In the genomic region with DNA sequence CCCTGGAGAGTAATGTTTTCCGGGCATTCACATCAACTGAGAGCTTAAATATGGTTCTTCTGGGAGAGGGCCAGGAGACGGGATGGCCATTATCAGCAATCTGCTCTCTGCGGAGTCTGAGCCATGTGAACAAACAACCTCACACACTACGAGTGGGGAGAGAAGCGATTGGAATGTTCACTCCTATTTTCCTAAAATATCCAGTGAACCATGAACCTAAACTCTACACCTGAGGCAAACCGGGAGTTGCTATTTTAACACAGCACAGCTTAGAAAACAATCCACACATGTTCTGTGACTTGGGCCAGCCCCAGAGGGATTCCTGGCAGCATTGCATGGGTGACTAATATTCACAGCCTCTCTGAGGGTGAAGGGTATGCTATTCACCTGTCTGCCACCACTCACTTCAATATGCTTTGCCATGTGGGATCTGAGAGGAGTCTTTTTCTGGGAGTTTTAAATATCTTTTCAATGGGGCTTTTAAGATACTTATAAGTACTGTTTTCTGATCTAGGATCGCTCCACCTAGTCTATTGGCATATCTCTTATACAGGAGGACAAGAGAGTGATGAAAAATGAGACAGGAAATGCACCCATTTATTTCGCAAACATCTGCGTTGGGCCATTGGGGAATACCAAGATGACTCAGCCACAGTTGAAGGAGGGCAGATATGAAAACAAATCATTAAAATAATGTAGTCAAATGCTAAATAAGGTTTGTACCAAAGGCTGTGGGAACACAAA, we compare ENCODE assay signal across 7 cellular contexts.
DNase-seq lines count a peak whose midpoint lies in the region; ATAC-seq, FAIRE-seq and TF ChIP-seq lines count a peak whose summit lies in the region.

No MANE protein-coding gene starts in this region.

- peak overlapping the region in 1 of 2 experiments; percentile 30 for H3K18ac ChIP-seq in mesenchymal stem cell (ENCODE audit: low read depth in 1 of 2, low read length in 2 of 2)

- H2BK15ac ChIP-seq in mesenchymal stem cell (ENCODE audit: low read depth, poor library complexity, severe bottlenecking) = no peak overlapping the region

- no peak overlapping the region for H4K8ac ChIP-seq in mesenchymal stem cell (ENCODE audit: low read length)

- TF ChIP-seq RAD21 in K562 (CRISPR knock-in tag; conservative IDR thresholded peaks at IDR 0.05 in 1 of 2, IDR thresholded peaks at IDR 0.05 in 1 of 2) = no peak

- H2AFZ ChIP-seq in K562 (ENCODE audit: low read depth, low read length) = no peak overlapping the region
- H2AFZ ChIP-seq in mesenchymal stem cell (ENCODE audit: low read depth, low read length) = no peak overlapping the region

- TF ChIP-seq EP300 in K562 (IDR thresholded peaks at IDR 0.05; ENCODE audit: low read length) = no peak

- no peak overlapping the region for H4K91ac ChIP-seq in mesenchymal stem cell (ENCODE audit: low read length)

- H3K27ac ChIP-seq in K562 (ENCODE audit: extremely low read depth, low read depth, low read length) (no peak overlapping the region), mesenchymal stem cell (ENCODE audit: low read length, poor library complexity, severe bottlenecking) (peak overlapping the region; percentile 45)

- H2BK120ac ChIP-seq in mesenchymal stem cell (ENCODE audit: low read depth, low read length) = no peak overlapping the region

- H2AK5ac ChIP-seq in mesenchymal stem cell (ENCODE audit: low read length, severe bottlenecking) = no peak overlapping the region

- TF ChIP-seq POLR2A in K562 (conservative IDR thresholded peaks at IDR 0.05) = no peak

- TF ChIP-seq CTCF in GM13976 (IDR thresholded peaks at IDR 0.05; ENCODE audit: borderline replicate concordance, control extremely low read depth, extremely low read depth, insufficient read depth, missing control alignments) (no peak), K562 (IDR thresholded peaks at IDR 0.05 in 2 of 3, conservative IDR thresholded peaks at IDR 0.05 in 1 of 3; ENCODE audit: insufficient read depth in 2 of 3, low read depth in 1 of 3, low read length in 3 of 3) (no peak)

- no peak overlapping the region for H3K14ac ChIP-seq in mesenchymal stem cell (ENCODE audit: low read length in 2 of 2)

- H3K4me3 ChIP-seq in K562 (no peak overlapping the region), mesenchymal stem cell (ENCODE audit: insufficient read depth in 1 of 2, low read depth in 1 of 2, low read length in 2 of 2) (no peak overlapping the region)

- H3K36me3 ChIP-seq in K562 (ENCODE audit: control insufficient read depth, insufficient read depth, low read length) (no peaks in the 10 kb centered on the region), mesenchymal stem cell (ENCODE audit: control insufficient read depth in 1 of 2, insufficient read depth in 2 of 2, low read depth in 1 of 2, low read length in 2 of 2) (no peaks in the 10 kb centered on the region)

- no peak overlapping the region for H3K9ac ChIP-seq in K562 (ENCODE audit: insufficient read depth in 1 of 2, low read depth in 2 of 2, low read length in 2 of 2)
- no peak overlapping the region for H3K9ac ChIP-seq in mesenchymal stem cell (ENCODE audit: low read length)

- intact Hi-C loops in K562 (cut with micrococcal nuclease) = no loop called here

- DNase-seq in GM13976 (ENCODE audit: low spot score) = peak; percentile 20
- peak; percentile 35 for DNase-seq in MV-4-11 (lab: John Stamatoyannopoulos, UW)
- no peak for DNase-seq in K562 (ENCODE audit: extremely low read depth in 1 of 4, low spot score in 3 of 4)
- DNase-seq in mesenchymal stem cell = peak; percentile 76
- DNase-seq in central memory CD4-positive, alpha-beta T cell = no peak

- ATAC-seq in GM21786 (IDR thresholded peaks at IDR 0.05; ENCODE audit: unreplicated experiment) (peak; percentile 75), K562 (no peak), HG03565 (IDR thresholded peaks at IDR 0.05; ENCODE audit: unreplicated experiment) (no peak)

- no peaks in the 10 kb centered on the region for H3K79me1 ChIP-seq in mesenchymal stem cell (replicated peaks; ENCODE audit: low read length, poor library complexity, severe bottlenecking)

- POLR2A ChIA-PET in K562 (lab: Yijun Ruan, JAX) = no interaction called here

- H3K4me1 ChIP-seq in K562 (replicated peaks in 1 of 2; ENCODE audit: control insufficient read depth in 2 of 2, insufficient read depth in 2 of 2, low read length in 2 of 2) (no peaks in the 10 kb centered on the region), mesenchymal stem cell (ENCODE audit: control insufficient read depth, insufficient read depth, low read depth, low read length) (peaks cover 12% of the 10 kb centered on the region)

- in situ Hi-C loops in GM13976 (cut with MboI; ENCODE audit: low sequenced_read_pairs, unreplicated experiment) = no loop called here
- in situ Hi-C loops in K562 (cut with MboI) = no loop called here

- H3K23ac ChIP-seq in mesenchymal stem cell (ENCODE audit: low read length in 2 of 2) = no peak overlapping the region

- H2BK12ac ChIP-seq in mesenchymal stem cell (ENCODE audit: low read length in 2 of 2) = no peak overlapping the region

- WGBS in K562 (ENCODE audit: insufficient coverage, low coverage, missing lambda C conversion rate) = 0% methylated on average over 8 of the region's 9 CpGs
- 72% methylated on average over 9 of the region's 9 CpGs for WGBS in mesenchymal stem cell

- H3K9me1 ChIP-seq in K562 (ENCODE audit: control insufficient read depth, insufficient read depth, low read length) = no peaks in the 10 kb centered on the region

- H3K4ac ChIP-seq in mesenchymal stem cell (ENCODE audit: low read depth in 1 of 2, low read length in 2 of 2) = no peak overlapping the region

- peaks cover 0 to 22% of the 10 kb centered on the region in 2 experiments; a peak in 4 of 5 replicates for H3K27me3 ChIP-seq in K562 (ENCODE audit: control insufficient read depth in 2 of 2, insufficient read depth in 2 of 2, low read length in 2 of 2)
- H3K27me3 ChIP-seq in mesenchymal stem cell (ENCODE audit: control insufficient read depth in 1 of 2, insufficient read depth in 1 of 2, low read length in 2 of 2) = no peaks in the 10 kb centered on the region

- FAIRE-seq in K562 (lab: Jason Lieb, UNC) = no peak

- H3K9me3 ChIP-seq in K562 (replicated peaks; ENCODE audit: control insufficient read depth, insufficient read depth, low read depth, low read length) = no peaks in the 10 kb centered on the region
- no peaks in the 10 kb centered on the region for H3K9me3 ChIP-seq in mesenchymal stem cell (ENCODE audit: control insufficient read depth, low read length)

- no peak overlapping the region for H3K4me2 ChIP-seq in K562 (ENCODE audit: insufficient read depth, low read length)
- peak overlapping the region; percentile 12 for H3K4me2 ChIP-seq in mesenchymal stem cell (ENCODE audit: low read length, poor library complexity, severe bottlenecking)

- H4K20me1 ChIP-seq in K562 (replicated peaks; ENCODE audit: control insufficient read depth, insufficient read depth, low read length) = no peaks in the 10 kb centered on the region

- no TSS peak for BruUV-seq in K562 (replicated peaks; lab: Mats Ljungman, UMichigan)

- CTCF ChIA-PET in K562 (lab: Yijun Ruan, JAX; ENCODE audit: low intra/inter-chr PET ratio) = no interaction called here

- H3K79me2 ChIP-seq in K562 (ENCODE audit: control insufficient read depth, insufficient read depth, low read length) = no peaks in the 10 kb centered on the region

- H2BK5ac ChIP-seq in mesenchymal stem cell (ENCODE audit: low read depth, low read length, poor library complexity, severe bottlenecking) = no peak overlapping the region

TF ChIP-seq in K562, 482 proteins besides CTCF, POLR2A, EP300 and RAD21:
- TF ChIP-seq CEBPG (CRISPR knock-in tag; IDR thresholded peaks at IDR 0.05) = no peak
- peak; percentile 28 to 58; a peak in 1 of 4 replicates for TF ChIP-seq CEBPG (tag; conservative IDR thresholded peaks at IDR 0.05 in 1 of 2, IDR thresholded peaks at IDR 0.05 in 1 of 2)
- no peak for TF ChIP-seq EGR1 (conservative IDR thresholded peaks at IDR 0.05)

Comparison
In these comparisons a context has a peak if more than half of its experiments do, and no peak if none do; other contexts are left out.
1. DNase-seq: peak in GM13976 (single experiment), MV-4-11 (single experiment) and mesenchymal stem cell (single experiment); none in K562 (0 of 4) and central memory CD4-positive, alpha-beta T cell (single experiment).